27 cellular contexts compared by ENCODE assay signal in genomic region chr6:37106982-37107453, GRCh38.
"Had no signal": no experiment of that assay in that cellular context is flagged by ENCODE, and none has a peak within 500 bp of the region (broad histone marks: within the 10 kb centered on the region; RNA-seq: fewer than 3 reads in every experiment).

No MANE protein-coding gene starts in this region.

- H3K4me3 ChIP-seq: body of pancreas, esophagus muscularis mucosa, psoas muscle, suprapubic skin, tibial artery had no signal

- H3K27me3 Mint-ChIP-seq: activated CD4-positive, alpha-beta memory T cell treated with anti-CD3 and anti-CD28 coated beads, Interleukin-2, amount 10 ng/mL, durations not matched to agents 7 days and 5 days; activated CD4-positive, alpha-beta T cell treated with anti-CD3 and anti-CD28 coated beads, Interleukin-2, amount 10 ng/mL, durations not matched to agents 7 days and 5 days; activated CD8-positive, alpha-beta memory T cell treated with anti-CD3 and anti-CD28 coated beads, Interleukin-2, amount 10 ng/mL, durations not matched to agents 7 days and 5 days; activated naive CD8-positive, alpha-beta T cell; naive thymus-derived CD4-positive, alpha-beta T cell had no signal

- DNase-seq: activated CD4-positive, alpha-beta memory T cell treated with anti-CD3 and anti-CD28 coated beads, Interleukin-2, amount 10 ng/mL, durations not matched to agents 7 days and 5 days; activated CD4-positive, alpha-beta T cell treated with anti-CD3 and anti-CD28 coated beads for 1 hour; activated CD4-positive, alpha-beta T cell treated with anti-CD3 and anti-CD28 coated beads, Interleukin-2, amount 10 ng/mL, durations not matched to agents 7 days and 5 days; activated CD8-positive, alpha-beta memory T cell treated with anti-CD3 and anti-CD28 coated beads, Interleukin-2, amount 10 ng/mL, durations not matched to agents 7 days and 5 days; activated naive CD4-positive, alpha-beta T cell; activated T-cell treated with anti-CD3 and anti-CD28 coated beads, Interleukin-2, amount 50 U/mL, for 72 hours; aorta; body of pancreas; dermis blood vessel endothelial cell; effector CD4-positive, alpha-beta T cell; foreskin melanocyte; islet precursor cell; midbrain; naive thymus-derived CD4-positive, alpha-beta T cell; nucleus accumbens; psoas muscle; stimulated activated CD4-positive, alpha-beta T cell treated with anti-CD3 and anti-CD28 coated beads, Interleukin-15, amount 100 ng/mL, for 24 hours; stimulated activated CD4-positive, alpha-beta T cell treated with anti-CD3 and anti-CD28 coated beads, Interleukin-2, amount 100 ng/mL, for 24 hours; stimulated activated naive CD4-positive, alpha-beta T cell; T-helper 9 cell; tibial artery had no signal

- H3K36me3 ChIP-seq: esophagus muscularis mucosa, suprapubic skin, tibial artery had no signal

- ATAC-seq: activated CD8-positive, alpha-beta memory T cell treated with anti-CD3 and anti-CD28 coated beads, Interleukin-2, amount 10 ng/mL, durations not matched to agents 7 days and 5 days; activated T-cell treated with anti-CD3 and anti-CD28 coated beads, Interleukin-2, amount 50 U/mL, for 72 hours; body of pancreas; naive thymus-derived CD4-positive, alpha-beta T cell; psoas muscle had no signal

- H3K27ac Mint-ChIP-seq: activated CD4-positive, alpha-beta memory T cell treated with anti-CD3 and anti-CD28 coated beads, Interleukin-2, amount 10 ng/mL, durations not matched to agents 7 days and 5 days; activated CD4-positive, alpha-beta T cell treated with anti-CD3 and anti-CD28 coated beads, Interleukin-2, amount 10 ng/mL, durations not matched to agents 7 days and 5 days; activated CD8-positive, alpha-beta memory T cell treated with anti-CD3 and anti-CD28 coated beads, Interleukin-2, amount 10 ng/mL, durations not matched to agents 7 days and 5 days; activated T-cell treated with anti-CD3 and anti-CD28 coated beads, Interleukin-2, amount 50 U/mL, for 72 hours; memory B cell; naive thymus-derived CD4-positive, alpha-beta T cell had no signal

- H3K27ac ChIP-seq: body of pancreas, esophagus muscularis mucosa, parathyroid adenoma, psoas muscle, suprapubic skin, tibial artery had no signal

- H3K36me3 Mint-ChIP-seq: activated naive CD8-positive, alpha-beta T cell; memory B cell; naive thymus-derived CD4-positive, alpha-beta T cell had no signal

- H3K9me3 Mint-ChIP-seq: activated CD4-positive, alpha-beta memory T cell treated with anti-CD3 and anti-CD28 coated beads, Interleukin-2, amount 10 ng/mL, durations not matched to agents 7 days and 5 days; activated CD4-positive, alpha-beta T cell treated with anti-CD3 and anti-CD28 coated beads, Interleukin-2, amount 10 ng/mL, durations not matched to agents 7 days and 5 days; activated T-cell treated with anti-CD3 and anti-CD28 coated beads, Interleukin-2, amount 50 U/mL, for 72 hours; memory B cell; naive thymus-derived CD4-positive, alpha-beta T cell; neural crest cell had no signal

- H3K9me3 ChIP-seq: body of pancreas, esophagus muscularis mucosa, psoas muscle, suprapubic skin, tibial artery had no signal

- H3K27me3 ChIP-seq: body of pancreas, esophagus muscularis mucosa, suprapubic skin, tibial artery had no signal

- H3K4me3 Mint-ChIP-seq: activated CD4-positive, alpha-beta memory T cell treated with anti-CD3 and anti-CD28 coated beads, Interleukin-2, amount 10 ng/mL, durations not matched to agents 7 days and 5 days; activated CD4-positive, alpha-beta T cell treated with anti-CD3 and anti-CD28 coated beads, Interleukin-2, amount 10 ng/mL, durations not matched to agents 7 days and 5 days; activated CD8-positive, alpha-beta memory T cell treated with anti-CD3 and anti-CD28 coated beads, Interleukin-2, amount 10 ng/mL, durations not matched to agents 7 days and 5 days; activated naive CD8-positive, alpha-beta T cell; activated T-cell treated with anti-CD3 and anti-CD28 coated beads, Interleukin-2, amount 50 U/mL, for 72 hours; memory B cell; neural crest cell had no signal
